In the genomic region with DNA sequence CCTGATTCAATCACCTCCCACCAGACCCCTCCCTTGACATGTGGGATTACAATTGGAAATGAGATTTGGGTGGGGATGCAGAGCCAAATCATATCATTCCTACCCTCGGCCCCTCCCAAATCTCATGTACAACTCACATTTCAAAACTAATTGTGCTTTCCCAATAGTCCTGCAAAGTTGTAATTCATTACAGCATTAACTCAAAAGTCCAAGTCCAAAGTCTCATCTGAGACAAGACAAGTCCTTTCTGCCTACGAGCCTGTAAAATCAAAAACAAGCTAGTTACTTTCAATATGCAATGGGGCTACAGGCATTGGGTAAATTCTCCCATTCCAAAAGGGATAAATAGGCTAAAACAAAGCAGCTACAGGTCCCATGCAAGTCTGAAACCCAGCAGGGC, we compare ENCODE assay signal across 9 cellular contexts.
"Had no signal": no experiment of that assay in that cellular context is flagged by ENCODE, and none has a peak within 500 bp of the region (broad histone marks: within the 10 kb centered on the region; RNA-seq: fewer than 3 reads in every experiment).

No MANE protein-coding gene starts in this region.

- H3K27ac ChIP-seq: GM23248 had no signal

- H3K36me3 ChIP-seq: HAP-1 had no signal

- H3K4me2 ChIP-seq: GM23338 had no signal

- DNase-seq: GM23248, GOT3, H7, H9, HCEC 1CT, HFFc6 had no signal

- ATAC-seq: GM23338, HCT116 had no signal

- H3K4me3 ChIP-seq: GM23248, GM23338, HAP-1 had no signal

- H3K4me1 ChIP-seq: HAP-1 had no signal

- H3K27ac Mint-ChIP-seq: GM23338, H9, HFFc6 had no signal

- H3K9ac ChIP-seq: GM23248 had no signal

- H3K9me3 ChIP-seq: HAP-1 had no signal

- H3K4me3 Mint-ChIP-seq: GM23338, H9, HFFc6 had no signal

- H2AFZ ChIP-seq: GM23248, GM23338 had no signal

- H3K9me3 Mint-ChIP-seq: GM23338, H9 had no signal

- H3K4me1 Mint-ChIP-seq: GM23338, H9 had no signal
